25 cellular contexts compared by ENCODE assay signal in genomic region chr3:171863920-171864319, GRCh38. TPM values are rescaled to one million over a fixed set of nuclear protein-coding genes. Genes with fewer than 3 reads are reported as not detected.
DNase-seq lines count a peak whose midpoint lies in the region; ATAC-seq, FAIRE-seq and TF ChIP-seq lines count a peak whose summit lies in the region.
"Had no signal": no experiment of that assay in that cellular context is flagged by ENCODE, and none has a peak within 500 bp of the region (broad histone marks: within the 10 kb centered on the region; RNA-seq: fewer than 3 reads in every experiment).

No MANE protein-coding gene starts in this region.

- H3K27me3 ChIP-seq in IMR-90 (ENCODE audit: control insufficient read depth, insufficient read depth, low read length) (no peaks in the 10 kb centered on the region), K562 (ENCODE audit: control insufficient read depth in 2 of 2, insufficient read depth in 2 of 2, low read length in 2 of 2) (no peaks in the 10 kb centered on the region), uterus (no peaks in the 10 kb centered on the region)

- DNase-seq in IMR-90 (no peak), K562 (ENCODE audit: extremely low read depth in 1 of 4, low spot score in 3 of 4) (no peak), nephron progenitor cell (no peak), uterus (no peak), OCI-M1 (lab: John Stamatoyannopoulos, UW) (no peak), cortex of kidney (lab: John Stamatoyannopoulos, UW) (no peak)
- DNase-seq in activated naive CD4-positive, alpha-beta T cell treated with anti-CD3 and anti-CD28 coated beads for 36 hours, result no peak
- DNase-seq: C1 segment of cervical spinal cord; Caco-2; CD8-positive, alpha-beta T cell; GM23248; H9; NCI-H1092; NCI-H1417 treated with DMSO at 0.1 percent for 48 hours; NCI-H1694 treated with DMSO at 0.1 percent for 48 hours; NCI-H2081; NCI-H2227 treated with DMSO at 0.1 percent for 48 hours; NCI-H526 treated with DMSO at 0.1 percent for 48 hours; SHP77 treated with DMSO at 0.1 percent for 48 hours; SK-N-SH had no signal

- intact Hi-C loops in IMR-90 (cut with micrococcal nuclease), result no loop called here
- intact Hi-C loops in K562 (cut with micrococcal nuclease), result no loop called here
- intact Hi-C loops in uterus (cut with DNase I; ENCODE audit: low total_unique reads), result no loop called here
- intact Hi-C loops in activated naive CD4-positive, alpha-beta T cell treated with anti-CD3 and anti-CD28 coated beads for 36 hours (cut with micrococcal nuclease), result no loop called here

- in situ Hi-C loops in IMR-90 (cut with MboI; ENCODE audit: low sequenced_read_pairs), result no loop called here
- in situ Hi-C loops in K562 (cut with MboI), result no loop called here

- H3K27ac ChIP-seq in IMR-90 (ENCODE audit: insufficient read depth, low read length) (no peak overlapping the region), K562 (ENCODE audit: extremely low read depth, low read depth, low read length) (no peak overlapping the region), uterus (peak overlapping the region; percentile 43 to 61)
- H3K27ac ChIP-seq: A549, GM23248 had no signal

- H3K79me1 ChIP-seq in IMR-90 (ENCODE audit: low read depth in 1 of 2, low read length in 2 of 2), result no peaks in the 10 kb centered on the region

- peak overlapping the region; percentile 29 for H2BK5ac ChIP-seq in IMR-90 (ENCODE audit: low read depth, low read length, poor library complexity, severe bottlenecking)

- H2BK20ac ChIP-seq in IMR-90 (ENCODE audit: low read depth, low read length), result peak overlapping the region; percentile 44

- dilution Hi-C loops in IMR-90 (cut with HindIII; ENCODE audit: low sequenced_read_pairs, unreplicated experiment), result no loop called here

- WGBS in IMR-90 (ENCODE audit: extremely low coverage in 2 of 2, insufficient read length in 1 of 2), 2 experiments, result 100% methylated on average over 1 of the region's 3 CpGs; no CpG with 5 or more reads in 1 of the 2 experiments
- WGBS in K562 (ENCODE audit: insufficient coverage, low coverage, missing lambda C conversion rate), result 56% methylated on average over 3 of the region's 3 CpGs

- TF ChIP-seq CTCF in IMR-90 (conservative IDR thresholded peaks at IDR 0.05; ENCODE audit: low read depth, low read length) (no peak), K562 (IDR thresholded peaks at IDR 0.05 in 2 of 3, conservative IDR thresholded peaks at IDR 0.05 in 1 of 3; ENCODE audit: insufficient read depth in 2 of 3, low read depth in 1 of 3, low read length in 3 of 3) (no peak), nephron progenitor cell (IDR thresholded peaks at IDR 0.05) (no peak), uterus (IDR thresholded peaks at IDR 0.05) (no peak)

- H3K4me3 ChIP-seq in IMR-90 (ENCODE audit: insufficient read depth, low read depth, low read length), result no peak overlapping the region
- H3K4me3 ChIP-seq in K562, result no peak overlapping the region
- H3K4me3 ChIP-seq in uterus, result no peak overlapping the region
- H3K4me3 ChIP-seq: A549, GM23248 had no signal

- peak overlapping the region; percentile 44 for H4K5ac ChIP-seq in IMR-90 (ENCODE audit: low read depth, low read length)

- no peaks in the 10 kb centered on the region for H3K27me3 Mint-ChIP-seq in nephron progenitor cell (ENCODE audit: low read depth, poor library complexity)
- no peaks in the 10 kb centered on the region for H3K27me3 Mint-ChIP-seq in activated naive CD4-positive, alpha-beta T cell treated with anti-CD3 and anti-CD28 coated beads for 36 hours (ENCODE audit: low read depth)

- no peak overlapping the region; the same call in 1 of the 2 replicates for H2AK5ac ChIP-seq in IMR-90 (ENCODE audit: low read depth, low read length)

- peak overlapping the region; percentile 40; the same call in 1 of the 2 replicates for H2BK120ac ChIP-seq in IMR-90 (ENCODE audit: low read depth, low read length)

- no peaks in the 10 kb centered on the region for H3K36me3 ChIP-seq in IMR-90 (ENCODE audit: control insufficient read depth, insufficient read depth, low read length)
- no peaks in the 10 kb centered on the region for H3K36me3 ChIP-seq in K562 (ENCODE audit: control insufficient read depth, insufficient read depth, low read length)
- no peaks in the 10 kb centered on the region for H3K36me3 ChIP-seq in uterus

- H3K9ac ChIP-seq in IMR-90 (ENCODE audit: low read depth, low read length) (no peak overlapping the region), K562 (ENCODE audit: insufficient read depth in 1 of 2, low read depth in 2 of 2, low read length in 2 of 2) (no peak overlapping the region)
- H3K9ac ChIP-seq: GM23248, SK-N-SH had no signal

- no peak for TF ChIP-seq POLR2A in IMR-90 (IDR thresholded peaks at IDR 0.05; ENCODE audit: low read depth, low read length)
- TF ChIP-seq POLR2A in K562 (conservative IDR thresholded peaks at IDR 0.05), result no peak
- no peak for TF ChIP-seq POLR2A in uterus (IDR thresholded peaks at IDR 0.05)

- no peak for TF ChIP-seq EP300 in K562 (IDR thresholded peaks at IDR 0.05; ENCODE audit: low read length)

- peak overlapping the region; percentile 72 for H3K4ac ChIP-seq in IMR-90 (ENCODE audit: low read depth, low read length)

- TF ChIP-seq RAD21 in IMR-90 (IDR thresholded peaks at IDR 0.05; ENCODE audit: low read length) (no peak), K562 (CRISPR knock-in tag; conservative IDR thresholded peaks at IDR 0.05 in 1 of 2, IDR thresholded peaks at IDR 0.05 in 1 of 2) (no peak)

- no peak for FAIRE-seq in K562 (lab: Jason Lieb, UNC)
- FAIRE-seq: A549, G401.6, HTR-8/SVneo had no signal

- ATAC-seq in IMR-90 (ENCODE audit: low read depth) (no peak), K562 (no peak)
- ATAC-seq: A549; CD8-positive, alpha-beta T cell; Panc1 had no signal

- H3K9me1 ChIP-seq in IMR-90 (ENCODE audit: insufficient read depth, low read length), result peaks cover 6% of the 10 kb centered on the region
- H3K9me1 ChIP-seq in K562 (ENCODE audit: control insufficient read depth, insufficient read depth, low read length), result no peaks in the 10 kb centered on the region

- H3K18ac ChIP-seq in IMR-90 (ENCODE audit: low read depth, low read length), result peak overlapping the region; percentile 82; the same call in 1 of the 2 replicates

- H3K23ac ChIP-seq in IMR-90 (ENCODE audit: low read depth, low read length), result no peak overlapping the region

- no peak overlapping the region for H3K4me3 Mint-ChIP-seq in nephron progenitor cell
- no peak overlapping the region for H3K4me3 Mint-ChIP-seq in activated naive CD4-positive, alpha-beta T cell treated with anti-CD3 and anti-CD28 coated beads for 36 hours
- H3K4me3 Mint-ChIP-seq: CD8-positive, alpha-beta T cell; H9 had no signal

- no peak overlapping the region for H4K8ac ChIP-seq in IMR-90 (ENCODE audit: low read depth in 2 of 2, low read length in 2 of 2)

- 0 out of 3 replicates have a peak overlapping the region, but pooled peaks have one; percentile 45 for H2BK15ac ChIP-seq in IMR-90 (ENCODE audit: low read depth, low read length)

- H4K20me1 ChIP-seq in IMR-90 (ENCODE audit: insufficient read depth, low read length) (no peaks in the 10 kb centered on the region), K562 (replicated peaks; ENCODE audit: control insufficient read depth, insufficient read depth, low read length) (no peaks in the 10 kb centered on the region)

- no peak overlapping the region for H3K14ac ChIP-seq in IMR-90 (replicated peaks; ENCODE audit: low read depth, low read length)

- no peak overlapping the region for H2AK9ac ChIP-seq in IMR-90 (replicated peaks; ENCODE audit: low read depth, low read length, poor library complexity)

- CTCF ChIA-PET in IMR-90 (lab: Yijun Ruan, JAX), result no interaction called here
- CTCF ChIA-PET in K562 (lab: Yijun Ruan, JAX; ENCODE audit: low intra/inter-chr PET ratio), result no interaction called here
- CTCF ChIA-PET in activated naive CD4-positive, alpha-beta T cell treated with anti-CD3 and anti-CD28 coated beads for 36 hours (lab: Charles Lee), result interaction anchor here (0.6 kb wide), 1 partner anchor 52 kb away, joined by 4 read pairs; no protein-coding TSS in a partner anchor

- H3K56ac ChIP-seq in IMR-90 (ENCODE audit: extremely low read depth, insufficient read depth, low read length), result no peak overlapping the region

- H3K79me2 ChIP-seq in K562 (ENCODE audit: control insufficient read depth, insufficient read depth, low read length), result no peaks in the 10 kb centered on the region

- BruUV-seq in IMR-90 (replicated peaks; lab: Mats Ljungman, UMichigan) (no TSS peak), K562 (replicated peaks; lab: Mats Ljungman, UMichigan) (no TSS peak)

- H3K9me3 Mint-ChIP-seq in nephron progenitor cell, result peaks cover 11% of the 10 kb centered on the region
- H3K9me3 Mint-ChIP-seq in activated naive CD4-positive, alpha-beta T cell treated with anti-CD3 and anti-CD28 coated beads for 36 hours, result no peaks in the 10 kb centered on the region
- H3K9me3 Mint-ChIP-seq: CD8-positive, alpha-beta T cell had no signal

- H3K4me1 ChIP-seq in IMR-90 (ENCODE audit: control insufficient read depth, insufficient read depth, low read length) (peaks cover 12% of the 10 kb centered on the region), K562 (replicated peaks in 1 of 2; ENCODE audit: control insufficient read depth in 2 of 2, insufficient read depth in 2 of 2, low read length in 2 of 2) (0 out of 5 replicates have a peak, but pooled peaks cover 0 to 4% of the 10 kb centered on the region in 2 experiments), uterus (no peaks in the 10 kb centered on the region)
- H3K4me1 ChIP-seq: A549, Caco-2 had no signal

- H3K4me2 ChIP-seq in IMR-90 (ENCODE audit: low read depth, low read length), result no peak overlapping the region
- no peak overlapping the region for H3K4me2 ChIP-seq in K562 (ENCODE audit: insufficient read depth, low read length)
- H3K4me2 ChIP-seq: A549, SK-N-SH had no signal

- peaks cover 35% of the 10 kb centered on the region for H3K4me1 Mint-ChIP-seq in nephron progenitor cell
- H3K4me1 Mint-ChIP-seq in activated naive CD4-positive, alpha-beta T cell treated with anti-CD3 and anti-CD28 coated beads for 36 hours (ENCODE audit: low read depth), result no peaks in the 10 kb centered on the region

- POLR2A ChIA-PET in IMR-90 (lab: Charles Lee; ENCODE audit: unreplicated experiment) (no interaction called here), K562 (lab: Yijun Ruan, JAX) (no interaction called here)

- H4K91ac ChIP-seq in IMR-90 (ENCODE audit: insufficient read depth, low read depth, low read length), result peak overlapping the region; percentile 25

- no peaks in the 10 kb centered on the region for H3K36me3 Mint-ChIP-seq in nephron progenitor cell (ENCODE audit: low read depth)
- no peaks in the 10 kb centered on the region for H3K36me3 Mint-ChIP-seq in activated naive CD4-positive, alpha-beta T cell treated with anti-CD3 and anti-CD28 coated beads for 36 hours (ENCODE audit: low read depth)
- H3K36me3 Mint-ChIP-seq: CD8-positive, alpha-beta T cell had no signal

- peak overlapping the region; percentile 21 for H3K27ac Mint-ChIP-seq in nephron progenitor cell
- H3K27ac Mint-ChIP-seq in activated naive CD4-positive, alpha-beta T cell treated with anti-CD3 and anti-CD28 coated beads for 36 hours, result no peak overlapping the region
- H3K27ac Mint-ChIP-seq: CD8-positive, alpha-beta T cell had no signal

- H2AFZ ChIP-seq in IMR-90 (replicated peaks; ENCODE audit: low read length, poor library complexity) (no peak overlapping the region), K562 (ENCODE audit: low read depth, low read length) (no peak overlapping the region)
- H2AFZ ChIP-seq: GM23248 had no signal

- H3K9me3 ChIP-seq in IMR-90 (ENCODE audit: control insufficient read depth, insufficient read depth, low read length) (no peaks in the 10 kb centered on the region), K562 (replicated peaks; ENCODE audit: control insufficient read depth, insufficient read depth, low read depth, low read length) (no peaks in the 10 kb centered on the region), uterus (no peaks in the 10 kb centered on the region)
- H3K9me3 ChIP-seq: A549, Caco-2, SK-N-SH had no signal

RNA-seq across cellular contexts. Expression of gene TMEM212, which starts 20.8 kb away (rescaled TPM):
- total RNA-seq in IMR-90 (2012; rRNA removed) (not detected in 2 replicates), K562 (2014; rRNA removed) (not detected in 2 replicates), K562 (2014; rRNA removed; fragmentation: Illumina TruSeq; extraction: Trizol) (not detected in 2 replicates), K562 (2015; rRNA removed; fragmentation: Illumina TruSeq; extraction: Trizol) (not detected in 2 replicates), K562 (2021) (not detected in 2 replicates), uterus (1 to 10 TPM in 1 of 4 donors, not detected in 3; 1.2 TPM)
- polyA plus RNA-seq in IMR-90 (2012; rRNA removed) (not detected in 2 replicates), K562 (2011; rRNA removed) (not detected in 2 replicates), K562 (2014; fragmentation: Illumina TruSeq; extraction: Trizol) (not detected in 2 replicates), K562 (2014; fragmentation: Nextera tagmentation; extraction: Ambion mirVana) (not detected), K562 (2014; rRNA removed) (not detected in 2 replicates)
- polyA plus RNA-seq in IMR-90 (2012; cell fraction: cytosol; rRNA removed), result not detected in 2 replicates
- not detected in 2 replicates for polyA plus RNA-seq in IMR-90 (2012; cell fraction: nucleus; rRNA removed; ENCODE audit: low replicate concordance)
- not detected in 2 replicates for total RNA-seq in K562 (2011; cell fraction: chromatin; rRNA removed; ENCODE audit: low replicate concordance)
- total RNA-seq in K562 (2011; cell fraction: nucleolus; rRNA removed), result not detected in 2 replicates
- total RNA-seq in K562 (2011; cell fraction: nucleoplasm; rRNA removed), result not detected in 2 replicates
- not detected in 2 replicates for polyA plus RNA-seq in K562 (2011; cell fraction: cytosol; rRNA removed)
- not detected in 2 replicates for polyA plus RNA-seq in K562 (2011; cell fraction: nucleus; rRNA removed)
- not detected in 2 replicates for polyA plus RNA-seq in K562 (2012)
- polyA minus RNA-seq in K562 (2011; rRNA and poly(A)+ RNA removed), result not detected in 2 replicates
- not detected in 2 replicates for polyA minus RNA-seq in K562 (2011; cell fraction: cytosol; rRNA and poly(A)+ RNA removed)
- polyA minus RNA-seq in K562 (2011; cell fraction: nucleus; rRNA and poly(A)+ RNA removed), result not detected in 2 replicates
- total RNA-seq in activated naive CD4-positive, alpha-beta T cell treated with anti-CD3 and anti-CD28 coated beads for 36 hours, result not detected
- total RNA-seq: Caco-2; CD8-positive, alpha-beta T cell; GM23248; H9; NCI-H460 had no signal
- polyA plus RNA-seq: A549, GM23248, SK-N-SH had no signal

RNA-seq across cellular contexts. Expression of gene PLD1, which starts 53.6 kb away (rescaled TPM):
- total RNA-seq in IMR-90 (2012; rRNA removed) (9.2 and 9.7 TPM in 2 replicates), K562 (2014; rRNA removed) (8.4 and 11.6 TPM in 2 replicates), K562 (2014; rRNA removed; fragmentation: Illumina TruSeq; extraction: Trizol) (18.7 and 22.5 TPM in 2 replicates), K562 (2015; rRNA removed; fragmentation: Illumina TruSeq; extraction: Trizol) (16.6 and 17.7 TPM in 2 replicates), K562 (2021) (20.0 and 28.8 TPM in 2 replicates), uterus (10 to 100 TPM; 15.6 to 94.8 (median 30.8) TPM)
- polyA plus RNA-seq in IMR-90 (2012; rRNA removed) (2.6 and 3.3 TPM in 2 replicates), K562 (2011; rRNA removed) (11.7 and 17.9 TPM in 2 replicates), K562 (2014; fragmentation: Illumina TruSeq; extraction: Trizol) (18.6 TPM in 2 replicates), K562 (2014; fragmentation: Nextera tagmentation; extraction: Ambion mirVana) (10 to 100 TPM; 25.3 to 26.1 TPM), K562 (2014; rRNA removed) (11.4 and 16.3 TPM in 2 replicates)
- 1.3 and 1.5 TPM in 2 replicates for polyA plus RNA-seq in IMR-90 (2012; cell fraction: cytosol; rRNA removed)
- 2.7 and 23.1 TPM in 2 replicates for polyA plus RNA-seq in IMR-90 (2012; cell fraction: nucleus; rRNA removed; ENCODE audit: low replicate concordance)
- 32.1 and 98.0 TPM in 2 replicates for total RNA-seq in K562 (2011; cell fraction: chromatin; rRNA removed; ENCODE audit: low replicate concordance)
- 14.3 and 46.8 TPM in 2 replicates for total RNA-seq in K562 (2011; cell fraction: nucleolus; rRNA removed)
- total RNA-seq in K562 (2011; cell fraction: nucleoplasm; rRNA removed), result 49.3 and 80.7 TPM in 2 replicates
- polyA plus RNA-seq in K562 (2011; cell fraction: cytosol; rRNA removed), result 5.8 and 10.9 TPM in 2 replicates
- 15.4 and 17.7 TPM in 2 replicates for polyA plus RNA-seq in K562 (2011; cell fraction: nucleus; rRNA removed)
- polyA plus RNA-seq in K562 (2012), result 14.2 and 49.0 TPM in 2 replicates
- polyA minus RNA-seq in K562 (2011; rRNA and poly(A)+ RNA removed), result 27.6 and 30.9 TPM in 2 replicates
- 7.2 and 8.4 TPM in 2 replicates for polyA minus RNA-seq in K562 (2011; cell fraction: cytosol; rRNA and poly(A)+ RNA removed)
- polyA minus RNA-seq in K562 (2011; cell fraction: nucleus; rRNA and poly(A)+ RNA removed), result 15.3 and 32.3 TPM in 2 replicates
- under 1 TPM in 1 of 2 experiments, not detected in 1; 0.25 TPM for total RNA-seq in activated naive CD4-positive, alpha-beta T cell treated with anti-CD3 and anti-CD28 coated beads for 36 hours

Comparison
In these comparisons a context has a peak if more than half of its experiments do, and no peak if none do; other contexts are left out.
1. H3K27ac ChIP-seq: peak in uterus (2 of 2); none in IMR-90 (single experiment) and K562 (single experiment).